ENCODE assay signal across 8 cellular contexts in genomic region chr1:38026592-38027200, GRCh38.
DNase-seq lines count a peak whose midpoint lies in the region; ATAC-seq lines count a peak whose summit lies in the region.

No MANE protein-coding gene starts in this region.

- ATAC-seq in stimulated activated naive CD8-positive, alpha-beta T cell treated with anti-CD3 and anti-CD28 coated beads, Interleukin-15, Interleukin-2, amounts not matched to agents 100 U/mL and 50 U/mL, for 24 hours, result no peak

- H3K9ac ChIP-seq in adipocyte (ENCODE audit: low read length), result no peak overlapping the region

- H3K4me1 ChIP-seq in adipocyte (ENCODE audit: control insufficient read depth, insufficient read depth, low read length), result peaks cover 26% of the 10 kb centered on the region

- DNase-seq in AG08395 (ENCODE audit: low spot score) (peak; percentile 77), GM03348 (ENCODE audit: low spot score) (peak; percentile 63), NCI-H2227 (lab: John Stamatoyannopoulos, UW; ENCODE audit: unreplicated experiment) (peak; percentile 77), adipocyte (ENCODE audit: low read depth) (peak; percentile 60), iris pigment epithelial cell (ENCODE audit: low read depth) (peak; percentile 59), activated gamma-delta T cell (lab: John Stamatoyannopoulos, UW) (no peak), HK-2 (ENCODE audit: unreplicated experiment) (no peak)
- peak; percentile 65 for DNase-seq in stimulated activated naive CD8-positive, alpha-beta T cell treated with anti-CD3 and anti-CD28 coated beads, Interleukin-15, Interleukin-2, amounts not matched to agents 100 U/mL and 50 U/mL, for 24 hours

- peaks cover 45% of the 10 kb centered on the region for H3K36me3 ChIP-seq in adipocyte (ENCODE audit: control insufficient read depth, insufficient read depth, low read length, severe bottlenecking)

- H3K9me3 ChIP-seq in adipocyte (ENCODE audit: control insufficient read depth, low read length), result no peaks in the 10 kb centered on the region

- H3K27me3 ChIP-seq in adipocyte (replicated peaks; ENCODE audit: control insufficient read depth, insufficient read depth, low read length), result no peaks in the 10 kb centered on the region

- H3K4me3 ChIP-seq in adipocyte (ENCODE audit: low read length), result no peak overlapping the region

Comparison
In these comparisons a context has a peak if more than half of its experiments do, and no peak if none do; other contexts are left out.
1. DNase-seq: peak in AG08395 (single experiment), GM03348 (single experiment), NCI-H2227 (single experiment), adipocyte (single experiment), iris pigment epithelial cell (single experiment) and stimulated activated naive CD8-positive, alpha-beta T cell treated with anti-CD3 and anti-CD28 coated beads, Interleukin-15, Interleukin-2, amounts not matched to agents 100 U/mL and 50 U/mL, for 24 hours (single experiment); none in activated gamma-delta T cell (single experiment) and HK-2 (single experiment).